Comparison of ENCODE assay signal across 18 cellular contexts in the genomic region with DNA sequence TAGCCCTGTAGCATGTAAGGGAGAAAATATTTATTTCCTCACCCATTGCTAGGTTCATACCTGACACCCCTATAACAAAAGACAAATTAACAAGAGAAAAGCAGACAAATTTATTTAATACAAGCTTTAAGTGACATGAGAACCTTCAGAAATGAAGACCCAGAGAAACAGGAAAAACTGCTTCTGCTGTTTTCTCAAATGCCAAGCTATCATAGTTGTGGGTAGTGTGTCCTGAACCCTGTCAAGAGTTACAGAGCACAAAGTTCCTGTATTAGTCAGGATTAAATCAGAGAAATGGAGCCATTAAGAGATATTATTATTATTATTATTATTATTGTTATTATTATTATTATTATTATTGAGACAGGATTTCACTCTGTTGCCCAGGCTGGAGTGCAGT. TPM values are rescaled to one million over a fixed set of nuclear protein-coding genes. Genes with fewer than 3 reads are reported as not detected.
DNase-seq lines count a peak whose midpoint lies in the region; ATAC-seq, FAIRE-seq and TF ChIP-seq lines count a peak whose summit lies in the region.
"Had no signal": no experiment of that assay in that cellular context is flagged by ENCODE, and none has a peak within 500 bp of the region (broad histone marks: within the 10 kb centered on the region; RNA-seq: fewer than 3 reads in every experiment).

No MANE protein-coding gene starts in this region.

- FAIRE-seq in bronchial epithelial cell (lab: Jason Lieb, UNC) = no peak

- peaks cover 15% of the 10 kb centered on the region for H3K4me1 ChIP-seq in PC-3 (ENCODE audit: insufficient read depth, low read length)
- no peaks in the 10 kb centered on the region for H3K4me1 ChIP-seq in CD4-positive, alpha-beta memory T cell (ENCODE audit: insufficient read depth, low read length)
- H3K4me1 ChIP-seq: Caco-2 had no signal

- ATAC-seq in PC-3 (no peak), esophagus mucosa (peak; percentile 72), GM21723 (IDR thresholded peaks at IDR 0.05; ENCODE audit: unreplicated experiment) (no peak), GM19467 (IDR thresholded peaks at IDR 0.05; ENCODE audit: unreplicated experiment) (no peak), HG02588 (IDR thresholded peaks at IDR 0.05; ENCODE audit: unreplicated experiment) (no peak)
- ATAC-seq: CD8-positive, alpha-beta T cell had no signal

- H3K36me3 Mint-ChIP-seq in CD4-positive, alpha-beta memory T cell = no peaks in the 10 kb centered on the region
- H3K36me3 Mint-ChIP-seq: CD8-positive, alpha-beta T cell had no signal

- H3K4me3 Mint-ChIP-seq in CD4-positive, alpha-beta memory T cell = no peak overlapping the region
- H3K4me3 Mint-ChIP-seq: CD8-positive, alpha-beta T cell; GM23338 had no signal

- H4K20me1 ChIP-seq in PC-3 (ENCODE audit: low read length) = no peaks in the 10 kb centered on the region

- no peak overlapping the region for H3K27ac Mint-ChIP-seq in CD4-positive, alpha-beta memory T cell
- H3K27ac Mint-ChIP-seq: CD8-positive, alpha-beta T cell; GM23338 had no signal

- no peak for TF ChIP-seq CTCF in PC-3 (conservative IDR thresholded peaks at IDR 0.05; ENCODE audit: low read depth, low read length)
- no peak for TF ChIP-seq CTCF in bronchial epithelial cell (IDR thresholded peaks at IDR 0.05; ENCODE audit: insufficient read depth, low read length, severe bottlenecking)

- CTCF ChIA-PET in PC-3 (lab: Charles Lee) = no interaction called here
- CTCF ChIA-PET in CD4-positive, alpha-beta memory T cell (lab: Charles Lee; ENCODE audit: partially characterized antibody) = interaction anchor here (1.4 kb wide), 1 partner anchor 465 kb away, joined by 3 read pairs; no protein-coding TSS in a partner anchor

- H3K4me1 Mint-ChIP-seq in CD4-positive, alpha-beta memory T cell = no peaks in the 10 kb centered on the region

- BruUV-seq in PC-3 (replicated peaks; lab: Mats Ljungman, UMichigan) = no TSS peak

- no peaks in the 10 kb centered on the region for H3K9me2 ChIP-seq in PC-3 (replicated peaks; ENCODE audit: low read length)

- no peaks in the 10 kb centered on the region for H3K9me3 ChIP-seq in PC-3 (ENCODE audit: low read length)
- H3K9me3 ChIP-seq in CD4-positive, alpha-beta memory T cell (ENCODE audit: control insufficient read depth in 1 of 2, low read length in 2 of 2) = no peaks in the 10 kb centered on the region
- H3K9me3 ChIP-seq: Caco-2 had no signal

- H3K9me3 Mint-ChIP-seq in CD4-positive, alpha-beta memory T cell = no peaks in the 10 kb centered on the region
- H3K9me3 Mint-ChIP-seq: CD8-positive, alpha-beta T cell; GM23338 had no signal

- intact Hi-C loops in PC-3 (cut with micrococcal nuclease) = no loop called here
- intact Hi-C loops in CD4-positive, alpha-beta memory T cell (cut with micrococcal nuclease) = no loop called here

- H3K4me3 ChIP-seq in PC-3 (ENCODE audit: low read length) = peak overlapping the region; percentile 25
- H3K4me3 ChIP-seq in bronchial epithelial cell (ENCODE audit: low read depth, low read length) = no peak overlapping the region
- no peak overlapping the region for H3K4me3 ChIP-seq in CD4-positive, alpha-beta memory T cell (ENCODE audit: low read length in 2 of 2)
- H3K4me3 ChIP-seq: GM23338 had no signal

- peak overlapping the region; percentile 86 for H3K27ac ChIP-seq in PC-3 (ENCODE audit: low read length)
- no peak overlapping the region for H3K27ac ChIP-seq in CD4-positive, alpha-beta memory T cell (ENCODE audit: low read depth, low read length)

- H3K4me2 ChIP-seq in PC-3 (ENCODE audit: low read length) = peak overlapping the region; percentile 70
- H3K4me2 ChIP-seq: GM23338 had no signal

- POLR2A ChIA-PET in PC-3 (lab: Charles Lee; ENCODE audit: unreplicated experiment) = no interaction called here
- POLR2A ChIA-PET in CD4-positive, alpha-beta memory T cell (lab: Charles Lee; ENCODE audit: partially characterized antibody) = no interaction called here

- no peaks in the 10 kb centered on the region for H3K36me3 ChIP-seq in PC-3 (ENCODE audit: low read depth, low read length)
- H3K36me3 ChIP-seq in bronchial epithelial cell (ENCODE audit: control insufficient read depth, insufficient read depth, low read length) = no peaks in the 10 kb centered on the region
- H3K36me3 ChIP-seq in CD4-positive, alpha-beta memory T cell (ENCODE audit: insufficient read depth, low read length) = no peaks in the 10 kb centered on the region

- peaks cover 0 to 3% of the 10 kb centered on the region in 2 donors for H3K27me3 Mint-ChIP-seq in CD4-positive, alpha-beta memory T cell

- DNase-seq in HT-29 (ENCODE audit: low spot score) = peak; percentile 18
- DNase-seq in PC-3 = peak; percentile 66
- peak; percentile 40 for DNase-seq in bronchial epithelial cell (ENCODE audit: low read depth)
- no peak for DNase-seq in CD4-positive, alpha-beta memory T cell
- DNase-seq: DMS153, DMS79 treated with DMSO at 0.1 percent for 48 hours, GF-D8 had no signal

- H3K79me2 ChIP-seq in PC-3 (ENCODE audit: low read length) = no peaks in the 10 kb centered on the region

- no peaks in the 10 kb centered on the region for H3F3A ChIP-seq in PC-3 (ENCODE audit: low read length, unreplicated experiment)

- no peak overlapping the region for H2AFZ ChIP-seq in PC-3 (ENCODE audit: low read length)
- H2AFZ ChIP-seq: GM23338 had no signal

- H3K27me3 ChIP-seq in PC-3 (ENCODE audit: low read length) = no peaks in the 10 kb centered on the region
- no peaks in the 10 kb centered on the region for H3K27me3 ChIP-seq in bronchial epithelial cell (ENCODE audit: control insufficient read depth, insufficient read depth, low read length)
- no peaks in the 10 kb centered on the region for H3K27me3 ChIP-seq in CD4-positive, alpha-beta memory T cell (ENCODE audit: insufficient read depth, low read length)

- H3K9ac ChIP-seq in PC-3 (ENCODE audit: low read length) = 0 out of 2 replicates have a peak overlapping the region, but pooled peaks have one; percentile 25

RNA-seq across cellular contexts. Expression of a gene that starts 17.5 kb away (rescaled TPM):
- not detected in 2 replicates for total RNA-seq in HT-29 (2014; rRNA removed; shearing (Covaris generic))
- total RNA-seq in PC-3 (2014; rRNA removed) (0.23 and 0.33 TPM in 2 replicates), bronchial epithelial cell (not detected in 2 replicates), esophagus mucosa (0.20 TPM)
- not detected for total RNA-seq in CD4-positive, alpha-beta memory T cell
- not detected for polyA plus RNA-seq in CD4-positive, alpha-beta memory T cell
- total RNA-seq: A172; A673; CD8-positive, alpha-beta T cell; Daoy had no signal
- polyA plus RNA-seq: BJ had no signal

Comparison
In these comparisons a context has a peak if more than half of its experiments do, and no peak if none do; other contexts are left out.
1. DNase-seq: peak in HT-29 (single experiment), PC-3 (single experiment) and bronchial epithelial cell (single experiment); none in CD4-positive, alpha-beta memory T cell (0 of 5).